Comparison of ENCODE assay signal across 8 cellular contexts in the genomic region with DNA sequence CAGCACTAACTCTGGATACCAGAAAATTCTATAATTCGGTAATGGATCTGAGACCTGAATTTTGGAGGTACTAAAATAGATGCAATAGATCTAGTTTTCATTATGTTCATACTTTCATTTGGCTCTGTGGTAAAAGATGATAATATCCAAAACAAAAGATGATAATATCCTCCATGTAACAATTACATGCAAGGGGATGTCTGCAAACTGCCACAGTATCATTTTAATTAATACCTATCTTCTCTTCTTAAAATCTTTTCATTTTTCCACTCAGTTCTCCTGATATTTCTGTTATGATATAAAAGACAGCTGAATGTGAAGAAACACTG. TPM values are rescaled to one million over a fixed set of nuclear protein-coding genes. Genes with fewer than 3 reads are reported as not detected.
DNase-seq lines count a peak whose midpoint lies in the region; ATAC-seq and TF ChIP-seq lines count a peak whose summit lies in the region.

No MANE protein-coding gene starts in this region.

- peak overlapping the region; percentile 89 for H3K9ac ChIP-seq in mammary epithelial cell (ENCODE audit: insufficient read depth, low read length)

- no peaks in the 10 kb centered on the region for H3K9me3 ChIP-seq in mammary epithelial cell (replicated peaks; ENCODE audit: insufficient read depth, low read length)
- no peaks in the 10 kb centered on the region for H3K9me3 ChIP-seq in naive thymus-derived CD4-positive, alpha-beta T cell (ENCODE audit: control insufficient read depth in 2 of 3, low read length in 3 of 3)

- TF ChIP-seq CTCF in AG04449 (IDR thresholded peaks at IDR 0.05; ENCODE audit: insufficient read depth, low read length, missing control alignments) = no peak
- no peak for TF ChIP-seq CTCF in mammary epithelial cell (conservative IDR thresholded peaks at IDR 0.05 in 1 of 2, IDR thresholded peaks at IDR 0.05 in 1 of 2; ENCODE audit: extremely low read depth in 1 of 2, insufficient read depth in 1 of 2, low read depth in 1 of 2, low read length in 2 of 2)

- H3K27ac ChIP-seq in mammary epithelial cell (ENCODE audit: insufficient read depth, low read depth, low read length) = peak overlapping the region; percentile 87
- peak overlapping the region; percentile 91 for H3K27ac ChIP-seq in naive thymus-derived CD4-positive, alpha-beta T cell (ENCODE audit: low read depth, low read length)

- H3K27me3 Mint-ChIP-seq in IgD-negative memory B cell = no peaks in the 10 kb centered on the region
- no peaks in the 10 kb centered on the region for H3K27me3 Mint-ChIP-seq in naive thymus-derived CD4-positive, alpha-beta T cell

- dilution Hi-C loops in mammary epithelial cell (cut with HindIII; ENCODE audit: low sequenced_read_pairs) = no loop called here

- H3K4me1 ChIP-seq in mammary epithelial cell (ENCODE audit: insufficient read depth, low read length) = peaks cover 16% of the 10 kb centered on the region
- peaks cover 33% of the 10 kb centered on the region in 2 donors for H3K4me1 ChIP-seq in naive thymus-derived CD4-positive, alpha-beta T cell (ENCODE audit: control insufficient read depth in 2 of 2, insufficient read depth in 2 of 2, low read length in 2 of 2)

- BruUV-seq in mammary epithelial cell (replicated peaks; lab: Mats Ljungman, UMichigan) = no TSS peak

- POLR2A ChIA-PET in AG04449 (lab: Yijun Ruan, JAX) = interaction anchor here (0.7 to 1.5 kb wide), 2 partner anchors 12 to 65 kb away, joined by 3 to 7 read pairs; a partner anchor contains a TSS
- POLR2A ChIA-PET in naive thymus-derived CD4-positive, alpha-beta T cell (lab: Charles Lee) = interaction anchor here (0.5 to 5.3 kb wide), 44 partner anchors 11 to 1540 kb away, joined by 3 to 51 read pairs (median 6); a partner anchor contains a TSS

- in situ Hi-C loops in mammary epithelial cell (cut with MboI; ENCODE audit: low sequenced_read_pairs in 2 of 2) = no loop called here

- no peak for ATAC-seq in naive thymus-derived CD4-positive, alpha-beta T cell
- no peak for ATAC-seq in GM21515 (IDR thresholded peaks at IDR 0.05; ENCODE audit: unreplicated experiment)
- no peak for ATAC-seq in GM19328 (IDR thresholded peaks at IDR 0.05; ENCODE audit: unreplicated experiment)

- H3K79me2 ChIP-seq in mammary epithelial cell (ENCODE audit: insufficient read depth, low read length) = no peaks in the 10 kb centered on the region

- peaks cover 6% of the 10 kb centered on the region for H3K36me3 Mint-ChIP-seq in IgD-negative memory B cell
- peaks cover 15 to 43% (median 21%) of the 10 kb centered on the region in 5 donors for H3K36me3 Mint-ChIP-seq in naive thymus-derived CD4-positive, alpha-beta T cell

- DNase-seq in AG04449 (ENCODE audit: low read depth, low spot score) (no peak), mammary epithelial cell (no peak)
- DNase-seq in naive thymus-derived CD4-positive, alpha-beta T cell = no peak
- no peak for DNase-seq in stimulated activated CD4-positive, alpha-beta T cell treated with anti-CD3 and anti-CD28 coated beads, Interleukin-4, amount 100 ng/mL, for 1 hour
- DNase-seq in activated CD8-positive, alpha-beta memory T cell treated with anti-CD3 and anti-CD28 coated beads for 24 hours = no peak

- H3K36me3 ChIP-seq in mammary epithelial cell (ENCODE audit: insufficient read depth, low read length) = no peaks in the 10 kb centered on the region
- H3K36me3 ChIP-seq in naive thymus-derived CD4-positive, alpha-beta T cell (ENCODE audit: control insufficient read depth in 2 of 3, insufficient read depth in 3 of 3, low read length in 3 of 3) = peaks cover 0 to 8% (median 8%) of the 10 kb centered on the region in 3 experiments

- intact Hi-C loops in mammary epithelial cell (cut with micrococcal nuclease) = loop anchor here (5.0 kb wide), 2 partner anchors 49 to 64 kb away; a partner anchor contains a TSS
- intact Hi-C loops in naive thymus-derived CD4-positive, alpha-beta T cell (cut with micrococcal nuclease) = loop anchor here (1.0 to 10.0 kb wide), 8 partner anchors 16 to 369 kb away; a partner anchor contains a TSS

- 95% methylated on average over 1 of the region's 1 CpG for WGBS in mammary epithelial cell (ENCODE audit: low coverage, missing lambda C conversion rate)

- peak overlapping the region; percentile 53 for H3K4me3 ChIP-seq in AG04449 (ENCODE audit: low read depth, low read length)
- H3K4me3 ChIP-seq in mammary epithelial cell (replicated peaks in 1 of 3; ENCODE audit: insufficient read depth in 1 of 3, low read depth in 2 of 3, low read length in 3 of 3) = peak overlapping the region; percentile 29 to 72 (median 67)
- H3K4me3 ChIP-seq in naive thymus-derived CD4-positive, alpha-beta T cell (ENCODE audit: low read length) = peak overlapping the region; percentile 67

- H3K27me3 ChIP-seq in mammary epithelial cell (ENCODE audit: insufficient read depth, low read length) = no peaks in the 10 kb centered on the region
- no peaks in the 10 kb centered on the region for H3K27me3 ChIP-seq in naive thymus-derived CD4-positive, alpha-beta T cell (ENCODE audit: control insufficient read depth in 2 of 2, insufficient read depth in 2 of 2, low read length in 2 of 2)

- CTCF ChIA-PET in AG04449 (lab: Yijun Ruan, JAX) = interaction anchor here (1.0 to 1.8 kb wide), 3 partner anchors 12 to 133 kb away, joined by 3 to 6 read pairs (median 6); no protein-coding TSS in a partner anchor
- CTCF ChIA-PET in mammary epithelial cell (lab: Charles Lee; ENCODE audit: low non-redundant PET) = no interaction called here
- CTCF ChIA-PET in naive thymus-derived CD4-positive, alpha-beta T cell (lab: Charles Lee) = interaction anchor here (1.2 kb wide), 2 partner anchors 12 to 60 kb away, joined by 3 read pairs; no protein-coding TSS in a partner anchor

- H3K4me3 Mint-ChIP-seq in IgD-negative memory B cell = peak overlapping the region; percentile 96 to 99 (median 97)
- peak overlapping the region; percentile 88 to 100 (median 97) for H3K4me3 Mint-ChIP-seq in naive thymus-derived CD4-positive, alpha-beta T cell

- H3K4me1 Mint-ChIP-seq in IgD-negative memory B cell = peaks cover 44 to 55% (median 50%) of the 10 kb centered on the region in 3 donors
- peaks cover 40 to 72% (median 60%) of the 10 kb centered on the region in 7 donors for H3K4me1 Mint-ChIP-seq in naive thymus-derived CD4-positive, alpha-beta T cell

- peak overlapping the region; percentile 98 to 99 (median 99) for H3K27ac Mint-ChIP-seq in IgD-negative memory B cell
- H3K27ac Mint-ChIP-seq in naive thymus-derived CD4-positive, alpha-beta T cell = peak overlapping the region; percentile 98 to 100 (median 100)

- peak overlapping the region; percentile 82 for H3K4me2 ChIP-seq in mammary epithelial cell (ENCODE audit: insufficient read depth, low read depth, low read length)

- H2AFZ ChIP-seq in mammary epithelial cell (ENCODE audit: low read depth, low read length) = peak overlapping the region; percentile 87

- no peaks in the 10 kb centered on the region for H4K20me1 ChIP-seq in mammary epithelial cell (ENCODE audit: insufficient read depth, low read length)

- peaks cover 0 to 9% (median 3%) of the 10 kb centered on the region in 3 donors for H3K9me3 Mint-ChIP-seq in IgD-negative memory B cell
- H3K9me3 Mint-ChIP-seq in naive thymus-derived CD4-positive, alpha-beta T cell = peaks cover 0 to 22% (median 6%) of the 10 kb centered on the region in 11 donors

RNA-seq across cellular contexts. Expression of a gene that starts 15.6 kb away (rescaled TPM):
- polyA plus RNA-seq in IgD-negative memory B cell (16.9 TPM), mammary epithelial cell (9.0 TPM)
- 10 to 100 TPM in 1 of 2 donors, 1 to 10 TPM in 1; 7.8 to 19.2 TPM for total RNA-seq in mammary epithelial cell
- polyA minus RNA-seq in mammary epithelial cell = 2.3 TPM
- total RNA-seq in naive thymus-derived CD4-positive, alpha-beta T cell = 10 to 100 TPM; 29.0 to 54.6 (median 37.2) TPM
- polyA plus RNA-seq in naive thymus-derived CD4-positive, alpha-beta T cell = 10 to 100 TPM in 1 of 2 donors, 1 to 10 TPM in 1; 9.7 to 13.1 TPM

RNA-seq across cellular contexts. Expression of a gene that starts 26.7 kb away (rescaled TPM):
- 3.7 TPM for polyA plus RNA-seq in IgD-negative memory B cell
- not detected for total RNA-seq in mammary epithelial cell
- polyA plus RNA-seq in mammary epithelial cell = not detected
- not detected for polyA minus RNA-seq in mammary epithelial cell
- total RNA-seq in naive thymus-derived CD4-positive, alpha-beta T cell = not detected
- not detected for polyA plus RNA-seq in naive thymus-derived CD4-positive, alpha-beta T cell

RNA-seq across cellular contexts. Expression of a gene that starts 33.1 kb away (rescaled TPM):
- 36.3 TPM for polyA plus RNA-seq in IgD-negative memory B cell
- total RNA-seq in mammary epithelial cell = 1 to 10 TPM; 5.3 to 5.5 TPM
- polyA plus RNA-seq in mammary epithelial cell = 4.3 TPM
- polyA minus RNA-seq in mammary epithelial cell = 8.1 TPM
- 100 to 1,000 TPM in 3 of 5 experiments, 10 to 100 TPM in 2; 79.1 to 183 (median 119) TPM for total RNA-seq in naive thymus-derived CD4-positive, alpha-beta T cell
- 10 to 100 TPM; 71.4 to 96.2 TPM for polyA plus RNA-seq in naive thymus-derived CD4-positive, alpha-beta T cell
